ENCODE assay signal across 8 cellular contexts in the genomic region with DNA sequence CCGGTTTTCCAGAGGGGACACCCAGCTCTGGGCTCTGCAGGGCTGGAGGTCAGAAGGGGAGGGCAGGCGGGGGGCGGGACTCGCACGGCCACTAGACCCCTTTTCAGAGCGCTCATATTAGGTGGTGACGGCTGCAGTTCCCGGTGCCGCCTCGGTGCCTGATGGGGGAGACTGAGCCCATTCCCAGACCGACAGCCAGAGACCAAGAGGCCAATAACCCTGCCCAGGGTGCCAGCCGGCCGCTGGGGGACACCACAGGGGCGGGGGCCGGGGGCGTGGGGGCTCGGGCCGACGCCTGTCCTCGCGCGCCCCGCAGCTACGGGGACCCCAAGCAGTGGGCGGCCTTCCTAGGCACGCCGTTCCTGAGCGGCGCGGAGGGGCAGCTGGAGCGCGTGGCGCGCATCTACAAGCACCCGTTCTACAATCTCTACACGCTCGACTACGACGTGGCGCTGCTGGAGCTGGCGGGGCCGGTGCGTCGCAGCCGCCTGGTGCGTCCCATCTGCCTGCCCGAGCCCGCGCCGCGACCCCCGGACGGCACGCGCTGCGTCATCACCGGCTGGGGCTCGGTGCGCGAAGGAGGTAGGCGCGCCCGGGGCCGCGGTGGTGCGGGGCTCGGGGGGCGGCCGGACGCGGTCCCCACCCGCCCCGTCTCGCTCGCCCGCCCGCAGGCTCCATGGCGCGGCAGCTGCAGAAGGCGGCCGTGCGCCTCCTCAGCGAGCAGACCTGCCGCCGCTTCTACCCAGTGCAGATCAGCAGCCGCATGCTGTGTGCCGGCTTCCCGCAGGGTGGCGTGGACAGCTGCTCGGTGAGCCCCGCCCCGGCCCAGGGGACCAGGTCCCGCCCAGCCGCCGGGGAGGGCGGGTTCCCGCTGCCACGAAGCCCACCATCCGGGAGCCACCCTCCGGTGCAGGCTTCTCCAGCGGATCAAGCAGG. TPM values are rescaled to one million over a fixed set of nuclear protein-coding genes. Genes with fewer than 3 reads are reported as not detected.
A peak's percentile ranks its signal among the peaks of the same experiment; 100 is the strongest.
DNase-seq lines count a peak whose midpoint lies in the region; TF ChIP-seq lines count a peak whose summit lies in the region.

No MANE protein-coding gene starts in this region.

- H3K4me3 ChIP-seq in HEK293 (ENCODE audit: low read depth, low read length) (no peak overlapping the region), iPS-15b (ENCODE audit: low read depth, low read length) (peak overlapping the region; percentile 89), skin epidermis (peak overlapping the region in 4 of 7 experiments; percentile 13 to 25 (median 14))

- CTCF ChIA-PET in HEK293 (lab: Yijun Ruan, JAX) = interaction anchor here (0.5 to 0.6 kb wide), 3 partner anchors 9 to 78 kb away, joined by 3 read pairs; no protein-coding TSS in a partner anchor

- H3K9me3 ChIP-seq in HEK293 (ENCODE audit: control insufficient read depth, insufficient read depth, low read depth, low read length) = no peaks in the 10 kb centered on the region
- H3K9me3 ChIP-seq in iPS-15b (ENCODE audit: control insufficient read depth, insufficient read depth, low read length) = no peaks in the 10 kb centered on the region

- no peaks in the 10 kb centered on the region for H3K27me3 ChIP-seq in iPS-15b (ENCODE audit: control insufficient read depth, insufficient read depth, low read length)

- 0 out of 2 replicates have a peak, but pooled peaks cover 6% of the 10 kb centered on the region for H3K4me1 ChIP-seq in HEK293 (ENCODE audit: control insufficient read depth, insufficient read depth, low read length)
- H3K4me1 ChIP-seq in iPS-15b (ENCODE audit: control insufficient read depth, insufficient read depth, low read length) = peaks cover 8% of the 10 kb centered on the region

- DNase-seq in ACHN (no peak), NCI-H2081 treated with DMSO at 0.1 percent for 48 hours (lab: John Stamatoyannopoulos, UW) (no peak)
- no peak for DNase-seq in activated effector memory CD4-positive, alpha-beta T cell treated with anti-CD3 and anti-CD28 coated beads, Interleukin-2, amount 50 U/mL, for 16 hours
- DNase-seq in activated CD4-positive, alpha-beta T cell treated with anti-CD3 and anti-CD28 coated beads, Interleukin-2, amount 10 ng/mL, durations not matched to agents 24 days and 14 days = no peak

- POLR2A ChIA-PET in HEK293 (lab: Yijun Ruan, JAX) = interaction anchor here (0.6 to 4.0 kb wide), 3 partner anchors 41 to 1724 kb away, joined by 3 to 68 read pairs (median 4); partner anchors contain the start of gene GADD45B

- in situ Hi-C loops in ACHN (cut with HindIII; ENCODE audit: low pct_ligation_motif_present, low pct_unique_long_range_greater_than_20kb, low sequenced_read_pairs) = loop anchor here (25.0 kb wide), 1 partner anchor 188 kb away; the partner anchor contains the start of genes AMH, PLEKHJ1 and SF3A2

- peak overlapping the region in 3 of 5 experiments; percentile 56 to 94 (median 66) for H3K4me3 Mint-ChIP-seq in brain
- no peak overlapping the region for H3K4me3 Mint-ChIP-seq in activated CD4-positive, alpha-beta T cell treated with anti-CD3 and anti-CD28 coated beads, Interleukin-2, amount 10 ng/mL, durations not matched to agents 24 days and 14 days

- peaks cover 9% of the 10 kb centered on the region for H3K27me3 Mint-ChIP-seq in brain
- no peaks in the 10 kb centered on the region for H3K27me3 Mint-ChIP-seq in activated CD4-positive, alpha-beta T cell treated with anti-CD3 and anti-CD28 coated beads, Interleukin-2, amount 10 ng/mL, durations not matched to agents 24 days and 14 days

- H3K36me3 Mint-ChIP-seq in brain = no peaks in the 10 kb centered on the region
- peaks cover 23% of the 10 kb centered on the region for H3K36me3 Mint-ChIP-seq in activated CD4-positive, alpha-beta T cell treated with anti-CD3 and anti-CD28 coated beads, Interleukin-2, amount 10 ng/mL, durations not matched to agents 24 days and 14 days (ENCODE audit: low read depth)

- H3K27ac ChIP-seq in HEK293 (ENCODE audit: extremely low read depth, low read depth, low read length) = no peak overlapping the region
- H3K27ac ChIP-seq in skin epidermis = peak overlapping the region in 2 of 21 experiments; percentile 8 to 34

- H3K36me3 ChIP-seq in HEK293 (ENCODE audit: control insufficient read depth in 2 of 2, insufficient read depth in 1 of 2, low read length in 2 of 2) (peaks cover 3 to 36% of the 10 kb centered on the region in 2 experiments; a peak in 2 of 3 replicates), iPS-15b (ENCODE audit: control insufficient read depth, insufficient read depth, low read length) (peaks cover 9% of the 10 kb centered on the region)

- TF ChIP-seq CTCF in HEK293 (tag by site-specific recombination; IDR thresholded peaks at IDR 0.05) = no peak
- peak in 1 of 2 experiments; percentile 11 for TF ChIP-seq CTCF in brain (conservative IDR thresholded peaks at IDR 0.05)

- H3K9me3 Mint-ChIP-seq in brain = peaks cover 0 to 3% (median 0%) of the 10 kb centered on the region in 5 experiments
- H3K9me3 Mint-ChIP-seq in activated CD4-positive, alpha-beta T cell treated with anti-CD3 and anti-CD28 coated beads, Interleukin-2, amount 10 ng/mL, durations not matched to agents 24 days and 14 days = no peaks in the 10 kb centered on the region

- H3K4me1 Mint-ChIP-seq in brain = peaks cover 27% of the 10 kb centered on the region
- peaks cover 9% of the 10 kb centered on the region for H3K4me1 Mint-ChIP-seq in activated CD4-positive, alpha-beta T cell treated with anti-CD3 and anti-CD28 coated beads, Interleukin-2, amount 10 ng/mL, durations not matched to agents 24 days and 14 days

- no peak overlapping the region for H3K9ac ChIP-seq in iPS-15b (ENCODE audit: low read depth, low read length)

- intact Hi-C loops in activated CD4-positive, alpha-beta T cell treated with anti-CD3 and anti-CD28 coated beads, Interleukin-2, amount 10 ng/mL, durations not matched to agents 24 days and 14 days (cut with micrococcal nuclease) = no loop called here

- no peak overlapping the region for H3K27ac Mint-ChIP-seq in brain
- H3K27ac Mint-ChIP-seq in activated CD4-positive, alpha-beta T cell treated with anti-CD3 and anti-CD28 coated beads, Interleukin-2, amount 10 ng/mL, durations not matched to agents 24 days and 14 days = no peak overlapping the region

TF ChIP-seq in HEK293, 187 proteins besides CTCF, POLR2A, EP300 and RAD21:
- TF ChIP-seq ZNF175 (tag by site-specific recombination; IDR thresholded peaks at IDR 0.05) = no peak
- TF ChIP-seq SP2 (tag by site-specific recombination; IDR thresholded peaks at IDR 0.05) = peak; percentile 23
- no peak for TF ChIP-seq HOXC10 (CRISPR knock-in tag; IDR thresholded peaks at IDR 0.05)
- TF ChIP-seq ZNF114 (tag by site-specific recombination; IDR thresholded peaks at IDR 0.05) = no peak
TF ChIP-seq in HEK293: peak in this region for 1.

RNA-seq across cellular contexts. Expression of gene TIMM13, which starts 2.4 kb away (rescaled TPM):
- polyA plus RNA-seq in brain (ENCODE audit: insufficient read depth, low read depth, low replicate concordance) = 121 TPM
- 182 and 190 TPM in 2 replicates for total RNA-seq in activated CD4-positive, alpha-beta T cell treated with anti-CD3 and anti-CD28 coated beads, Interleukin-2, amount 10 ng/mL, durations not matched to agents 24 days and 14 days

RNA-seq across cellular contexts. Expression of gene LMNB2, which starts 31.8 kb away (rescaled TPM):
- 80.9 TPM for polyA plus RNA-seq in brain (ENCODE audit: insufficient read depth, low read depth, low replicate concordance)
- 120 TPM in 2 replicates for total RNA-seq in activated CD4-positive, alpha-beta T cell treated with anti-CD3 and anti-CD28 coated beads, Interleukin-2, amount 10 ng/mL, durations not matched to agents 24 days and 14 days

RNA-seq across cellular contexts. Expression of gene GADD45B, which starts 51.0 kb away (rescaled TPM):
- 28.4 TPM for polyA plus RNA-seq in brain (ENCODE audit: insufficient read depth, low read depth, low replicate concordance)
- total RNA-seq in activated CD4-positive, alpha-beta T cell treated with anti-CD3 and anti-CD28 coated beads, Interleukin-2, amount 10 ng/mL, durations not matched to agents 24 days and 14 days = 101 and 102 TPM in 2 replicates
